8 cellular contexts compared by ENCODE assay signal in the genomic region with DNA sequence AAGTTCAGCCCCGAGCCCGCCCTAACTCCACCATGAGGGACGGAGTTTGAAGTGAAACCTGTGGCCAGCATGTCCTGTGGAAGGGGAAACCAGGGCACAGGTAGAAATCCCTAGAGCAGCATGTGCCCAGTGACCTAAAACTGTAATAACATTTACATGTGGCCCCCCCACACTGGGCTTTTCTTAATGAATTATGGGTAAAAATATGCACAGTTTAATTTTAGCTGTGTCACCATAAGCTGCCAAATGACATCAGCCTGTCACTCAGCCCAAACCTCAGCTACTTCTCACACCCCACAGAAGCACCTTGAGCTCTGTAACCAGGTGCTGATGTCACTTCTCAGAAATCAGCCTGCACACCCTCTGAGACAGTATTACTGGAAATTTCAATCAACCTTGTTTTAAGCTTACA. TPM values are rescaled to one million over a fixed set of nuclear protein-coding genes. Genes with fewer than 3 reads are reported as not detected.
DNase-seq lines count a peak whose midpoint lies in the region; ATAC-seq and TF ChIP-seq lines count a peak whose summit lies in the region.

No MANE protein-coding gene starts in this region.

- H3K9me3 ChIP-seq in osteoblast (ENCODE audit: low read depth, low read length): no peaks in the 10 kb centered on the region
- H3K9me3 ChIP-seq in smooth muscle cell (replicated peaks; ENCODE audit: low read depth): no peaks in the 10 kb centered on the region

- no peak overlapping the region for H3K27ac ChIP-seq in osteoblast (ENCODE audit: low read depth, low read length)
- no peak overlapping the region for H3K27ac ChIP-seq in brain microvascular endothelial cell
- H3K27ac ChIP-seq in smooth muscle cell (ENCODE audit: low read depth): no peak overlapping the region

- 90% methylated on average over 3 of the region's 3 CpGs for WGBS in smooth muscle cell (ENCODE audit: low lambda C conversion rate)

- no peak overlapping the region for H3K9ac ChIP-seq in smooth muscle cell (ENCODE audit: low read depth)

- H2AFZ ChIP-seq in osteoblast (ENCODE audit: low read length) (no peak overlapping the region), smooth muscle cell (ENCODE audit: low read depth) (no peak overlapping the region)

- DNase-seq in activated T-cell treated with anti-CD3 and anti-CD28 coated beads for 24 hours (ENCODE audit: low read depth): peak; percentile 69
- DNase-seq in osteoblast (ENCODE audit: insufficient read length, low spot score, missing footprints): peak; percentile 41
- no peak for DNase-seq in brain microvascular endothelial cell
- no peak for DNase-seq in COLO829 (ENCODE audit: low spot score)
- no peak for DNase-seq in smooth muscle cell (lab: John Stamatoyannopoulos, UW; ENCODE audit: unreplicated experiment)

- H3K4me2 ChIP-seq in osteoblast (ENCODE audit: insufficient read depth, low read length) (no peak overlapping the region), smooth muscle cell (no peak overlapping the region)

- ATAC-seq in GM18870 (IDR thresholded peaks at IDR 0.05; ENCODE audit: unreplicated experiment) (peak; percentile 55), HG03432 (IDR thresholded peaks at IDR 0.05; ENCODE audit: unreplicated experiment) (peak; percentile 52), HG03097 (IDR thresholded peaks at IDR 0.05; ENCODE audit: low FRiP score, unreplicated experiment) (no peak)

- in situ Hi-C loops in brain microvascular endothelial cell (cut with HindIII; ENCODE audit: low pct_ligation_motif_present, low sequenced_read_pairs): no loop called here

- H3K27me3 ChIP-seq in osteoblast (ENCODE audit: insufficient read depth, low read length): peaks cover 27% of the 10 kb centered on the region
- no peaks in the 10 kb centered on the region for H3K27me3 ChIP-seq in brain microvascular endothelial cell (replicated peaks)
- no peaks in the 10 kb centered on the region for H3K27me3 ChIP-seq in smooth muscle cell (ENCODE audit: low read depth)

- H4K20me1 ChIP-seq in osteoblast (ENCODE audit: insufficient read depth, low read length) (no peaks in the 10 kb centered on the region), smooth muscle cell (ENCODE audit: low read depth) (no peaks in the 10 kb centered on the region)

- H3K36me3 ChIP-seq in osteoblast (ENCODE audit: insufficient read depth, low read length): no peaks in the 10 kb centered on the region
- no peaks in the 10 kb centered on the region for H3K36me3 ChIP-seq in brain microvascular endothelial cell (replicated peaks)
- H3K36me3 ChIP-seq in smooth muscle cell (ENCODE audit: low read depth): no peaks in the 10 kb centered on the region

- H3K4me3 ChIP-seq in osteoblast (ENCODE audit: insufficient read depth, low read length) (no peak overlapping the region), brain microvascular endothelial cell (ENCODE audit: low read depth, low read length) (no peak overlapping the region), smooth muscle cell (no peak overlapping the region)

- H3K79me2 ChIP-seq in osteoblast (ENCODE audit: insufficient read depth, low read length): no peaks in the 10 kb centered on the region
- no peaks in the 10 kb centered on the region for H3K79me2 ChIP-seq in smooth muscle cell (ENCODE audit: low read depth)

- no peak for TF ChIP-seq CTCF in osteoblast (IDR thresholded peaks at IDR 0.05; ENCODE audit: extremely low read depth, low read depth, low read length)
- no peak for TF ChIP-seq CTCF in brain microvascular endothelial cell (IDR thresholded peaks at IDR 0.05; ENCODE audit: low read depth, low read length, missing control alignments)
- TF ChIP-seq CTCF in smooth muscle cell (IDR thresholded peaks at IDR 0.05; ENCODE audit: borderline replicate concordance, insufficient read depth, poor library complexity, severe bottlenecking): no peak

- no peaks in the 10 kb centered on the region for H3F3A ChIP-seq in smooth muscle cell (ENCODE audit: low read depth)

- H3K4me1 ChIP-seq in osteoblast (ENCODE audit: insufficient read depth, low read length) (no peaks in the 10 kb centered on the region), smooth muscle cell (ENCODE audit: low read depth) (no peaks in the 10 kb centered on the region)

RNA-seq across cellular contexts. Expression of a gene that starts 50.0 kb away (rescaled TPM):
- total RNA-seq in osteoblast (2.9 and 3.2 TPM in 2 replicates), smooth muscle cell (2.3 and 5.5 TPM in 2 replicates)
- 15.4 and 33.2 TPM in 2 replicates for polyA plus RNA-seq in smooth muscle cell

RNA-seq across cellular contexts. Expression of a gene that starts 51.3 kb away (rescaled TPM):
- 1.1 and 1.2 TPM in 2 replicates for total RNA-seq in osteoblast
- 8.2 and 8.9 TPM in 2 replicates for total RNA-seq in smooth muscle cell
- 13.7 and 23.1 TPM in 2 replicates for polyA plus RNA-seq in smooth muscle cell

Comparison
In these comparisons a context has a peak if more than half of its experiments do, and no peak if none do; other contexts are left out.
1. DNase-seq: peak in activated T-cell treated with anti-CD3 and anti-CD28 coated beads for 24 hours (single experiment) and osteoblast (single experiment); none in brain microvascular endothelial cell (single experiment), COLO829 (single experiment) and smooth muscle cell (single experiment).